21 cellular contexts compared by ENCODE assay signal in genomic region chr19:1632462-1633268, GRCh38. TPM values are rescaled to one million over a fixed set of nuclear protein-coding genes. Genes with fewer than 3 reads are reported as not detected.
DNase-seq lines count a peak whose midpoint lies in the region; ATAC-seq and TF ChIP-seq lines count a peak whose summit lies in the region.
"Had no signal": no experiment of that assay in that cellular context is flagged by ENCODE, and none has a peak within 500 bp of the region (broad histone marks: within the 10 kb centered on the region; RNA-seq: fewer than 3 reads in every experiment).

No MANE protein-coding gene starts in this region.

- H3K4me1 Mint-ChIP-seq in endothelial cell (ENCODE audit: unreplicated experiment) (no peaks in the 10 kb centered on the region), progenitor cell of endocrine pancreas (ENCODE audit: low read depth) (no peaks in the 10 kb centered on the region)
- H3K4me1 Mint-ChIP-seq: CD14-positive monocyte had no signal

- peaks cover 18% of the 10 kb centered on the region for H3K36me3 Mint-ChIP-seq in endothelial cell (ENCODE audit: low read depth, unreplicated experiment)
- peaks cover 14% of the 10 kb centered on the region for H3K36me3 Mint-ChIP-seq in progenitor cell of endocrine pancreas (ENCODE audit: insufficient read depth)

- POLR2A ChIA-PET in HCT116 (lab: Charles Lee): no interaction called here

- H4K20me1 ChIP-seq in HCT116 (ENCODE audit: insufficient read depth): no peaks in the 10 kb centered on the region

- H3K4me3 ChIP-seq in HCT116 (replicated peaks in 1 of 2; ENCODE audit: low read depth in 1 of 2, low read length in 2 of 2): no peak overlapping the region
- H3K4me3 ChIP-seq in Peyer's patch: peak overlapping the region in 1 of 4 donors; percentile 4
- H3K4me3 ChIP-seq: right atrium auricular region, spleen had no signal

- H3K9ac ChIP-seq in HCT116 (ENCODE audit: low read length): no peak overlapping the region

- intact Hi-C loops in HCT116 (cut with micrococcal nuclease): no loop called here

- H3K9me3 ChIP-seq in HCT116 (ENCODE audit: control insufficient read depth in 1 of 2, insufficient read depth in 1 of 2, low read depth in 1 of 2, low read length in 2 of 2) (no peaks in the 10 kb centered on the region), Peyer's patch (no peaks in the 10 kb centered on the region)
- H3K9me3 ChIP-seq: right atrium auricular region had no signal

- TF ChIP-seq POLR2A in HCT116 (IDR thresholded peaks at IDR 0.05; ENCODE audit: borderline replicate concordance, extremely low read depth, insufficient read depth, insufficient read length) (no peak), Peyer's patch (IDR thresholded peaks at IDR 0.05) (peak in 1 of 2 donors; percentile 57)

- no peaks in the 10 kb centered on the region for H3K9me3 Mint-ChIP-seq in endothelial cell (ENCODE audit: unreplicated experiment)
- H3K9me3 Mint-ChIP-seq in progenitor cell of endocrine pancreas (ENCODE audit: low read depth): no peaks in the 10 kb centered on the region
- H3K9me3 Mint-ChIP-seq: activated CD4-positive, alpha-beta memory T cell treated with anti-CD3 and anti-CD28 coated beads for 36 hours; activated naive CD4-positive, alpha-beta T cell treated with anti-CD3 and anti-CD28 coated beads, Interleukin-2, amount 50 U/mL, for 72 hours; activated T-helper 2 cell treated with anti-CD3 and anti-CD28 coated beads, Interferon-gamma antibody, Interleukin-2, Interleukin-4, amounts not matched to agents 10 μg/mL and 5 μg/mL and 100 μg/mL, durations not matched to agents 14 hours and 24 hours and 36 hours; naive thymus-derived CD4-positive, alpha-beta T cell had no signal

- no peak overlapping the region for H2AFZ ChIP-seq in HCT116 (ENCODE audit: low read depth, low read length, poor library complexity, severe bottlenecking)

- peak; percentile 31 for ATAC-seq in HCT116
- ATAC-seq in HG03378 (IDR thresholded peaks at IDR 0.05; ENCODE audit: unreplicated experiment): no peak
- ATAC-seq in GM21717 (IDR thresholded peaks at IDR 0.05; ENCODE audit: unreplicated experiment): no peak
- ATAC-seq: activated naive CD4-positive, alpha-beta T cell treated with anti-CD3 and anti-CD28 coated beads, Interleukin-2, amount 50 U/mL, for 72 hours; HepG2; naive thymus-derived CD4-positive, alpha-beta T cell had no signal

- H3K4me1 ChIP-seq in HCT116 (ENCODE audit: control insufficient read depth in 1 of 2, insufficient read depth in 2 of 2, low read length in 2 of 2) (peaks cover 0 to 9% of the 10 kb centered on the region in 2 experiments; a peak in 2 of 4 replicates), Peyer's patch (peaks cover 0 to 17% (median 3%) of the 10 kb centered on the region in 4 donors)
- H3K4me1 ChIP-seq: right atrium auricular region had no signal

- peaks cover 2% of the 10 kb centered on the region for H3K27me3 Mint-ChIP-seq in endothelial cell (ENCODE audit: unreplicated experiment)
- no peaks in the 10 kb centered on the region for H3K27me3 Mint-ChIP-seq in progenitor cell of endocrine pancreas
- H3K27me3 Mint-ChIP-seq: activated CD4-positive, alpha-beta memory T cell treated with anti-CD3 and anti-CD28 coated beads for 36 hours; naive thymus-derived CD4-positive, alpha-beta T cell had no signal

- no peak for TF ChIP-seq RAD21 in HCT116 (IDR thresholded peaks at IDR 0.05; ENCODE audit: low read depth)

- peaks cover 47% of the 10 kb centered on the region for H3K79me2 ChIP-seq in HCT116 (ENCODE audit: insufficient read depth, low read length)

- no peaks in the 10 kb centered on the region for H3K27me3 ChIP-seq in HCT116 (ENCODE audit: insufficient read depth, low read length)
- H3K27me3 ChIP-seq in Peyer's patch: no peaks in the 10 kb centered on the region
- H3K27me3 ChIP-seq: right atrium auricular region, spleen had no signal

- TF ChIP-seq CTCF in HCT116 (IDR thresholded peaks at IDR 0.05 in 2 of 3, conservative IDR thresholded peaks at IDR 0.05 in 1 of 3; ENCODE audit: borderline replicate concordance in 1 of 3, insufficient read depth in 1 of 3, low read depth in 2 of 3, low read length in 2 of 3) (no peak), Peyer's patch (IDR thresholded peaks at IDR 0.05) (no peak), endothelial cell (IDR thresholded peaks at IDR 0.05; ENCODE audit: unreplicated experiment) (no peak), progenitor cell of endocrine pancreas (IDR thresholded peaks at IDR 0.05; ENCODE audit: unreplicated experiment) (no peak)

- DNase-seq in HCT116 (ENCODE audit: low read depth, low spot score) (no peak), Peyer's patch (peak in 2 of 3 donors; percentile 88 to 90), endothelial cell (ENCODE audit: low spot score) (no peak), progenitor cell of endocrine pancreas (ENCODE audit: low spot score, unreplicated experiment) (no peak)
- DNase-seq in activated CD8-positive, alpha-beta memory T cell treated with anti-CD3 and anti-CD28 coated beads for 24 hours: no peak
- DNase-seq: activated CD4-positive, alpha-beta memory T cell treated with anti-CD3 and anti-CD28 coated beads for 36 hours; aorta; cortex of kidney; naive thymus-derived CD4-positive, alpha-beta T cell; NCI-H1694; Right ventricle myocardium superior; spleen; stimulated activated CD4-positive, alpha-beta T cell treated with anti-CD3 and anti-CD28 coated beads, Interleukin-4, amount 100 ng/mL, for 1 hour; substantia nigra had no signal

- H3K27ac Mint-ChIP-seq in endothelial cell (ENCODE audit: unreplicated experiment) (no peak overlapping the region), progenitor cell of endocrine pancreas (peak overlapping the region; percentile 19)
- H3K27ac Mint-ChIP-seq: activated CD4-positive, alpha-beta memory T cell treated with anti-CD3 and anti-CD28 coated beads for 36 hours; activated naive CD4-positive, alpha-beta T cell treated with anti-CD3 and anti-CD28 coated beads, Interleukin-2, amount 50 U/mL, for 72 hours; activated T-helper 2 cell treated with anti-CD3 and anti-CD28 coated beads, Interferon-gamma antibody, Interleukin-2, Interleukin-4, amounts not matched to agents 10 μg/mL and 5 μg/mL and 100 μg/mL, durations not matched to agents 14 hours and 24 hours and 36 hours had no signal

- H3K36me3 ChIP-seq in HCT116 (ENCODE audit: control insufficient read depth in 1 of 2, insufficient read depth in 2 of 2, low read length in 2 of 2): peaks cover 10 to 39% of the 10 kb centered on the region in 2 experiments; a peak in 3 of 4 replicates
- peaks cover 0 to 42% (median 0%) of the 10 kb centered on the region in 3 donors for H3K36me3 ChIP-seq in Peyer's patch
- H3K36me3 ChIP-seq: right atrium auricular region had no signal

- CTCF ChIA-PET in HCT116 (lab: Charles Lee): no interaction called here

- H3K9me2 ChIP-seq in HCT116 (ENCODE audit: insufficient read depth): no peaks in the 10 kb centered on the region

- no peak overlapping the region for H3K4me2 ChIP-seq in HCT116 (ENCODE audit: low read length)

- RAD21 ChIA-PET in HCT116 (lab: Charles Lee; ENCODE audit: low non-redundant PET in 1 of 2, low total read pairs in 2 of 2, uncharacterized antibody in 2 of 2, unreplicated experiment in 2 of 2): no interaction called here

- peak overlapping the region; percentile 59 for H3K4me3 Mint-ChIP-seq in endothelial cell (ENCODE audit: unreplicated experiment)
- H3K4me3 Mint-ChIP-seq in progenitor cell of endocrine pancreas (ENCODE audit: low read depth): no peak overlapping the region
- H3K4me3 Mint-ChIP-seq: activated CD4-positive, alpha-beta memory T cell treated with anti-CD3 and anti-CD28 coated beads for 36 hours; CD14-positive monocyte; naive thymus-derived CD4-positive, alpha-beta T cell had no signal

- H3K27ac ChIP-seq in HCT116 (ENCODE audit: low read depth, low read length): no peak overlapping the region
- H3K27ac ChIP-seq in Peyer's patch: peak overlapping the region in 3 of 4 donors; percentile 72 to 95 (median 87)
- H3K27ac ChIP-seq: right atrium auricular region, spleen had no signal

- no TSS peak for BruUV-seq in HCT116 (replicated peaks; lab: Mats Ljungman, UMichigan)

TF ChIP-seq in HCT116, 20 proteins besides CTCF, POLR2A, EP300 and RAD21 (continues in another document):
- no peak for TF ChIP-seq JUND (IDR thresholded peaks at IDR 0.05)
- no peak for TF ChIP-seq CEBPB (IDR thresholded peaks at IDR 0.05; ENCODE audit: low read depth)
- no peak for TF ChIP-seq YY1 (IDR thresholded peaks at IDR 0.05; ENCODE audit: extremely low read depth, insufficient replicate concordance, low read depth, low read length)
- TF ChIP-seq POLR2AphosphoS5 (IDR thresholded peaks at IDR 0.05; ENCODE audit: low read depth, low read length): no peak
- TF ChIP-seq CBX3 (IDR thresholded peaks at IDR 0.05; ENCODE audit: low read depth): no peak
- TF ChIP-seq ZBTB33 (IDR thresholded peaks at IDR 0.05; ENCODE audit: extremely low read depth, insufficient replicate concordance, low read length): no peak

RNA-seq across cellular contexts. Expression of gene TCF3, which starts 19.8 kb away (rescaled TPM):
- total RNA-seq in HCT116 (2021; ENCODE audit: unreplicated experiment) (208 TPM), Peyer's patch (100 to 1,000 TPM in 1 of 4 donors, 10 to 100 TPM in 3; 49.2 to 112 (median 80.3) TPM), endothelial cell (ENCODE audit: unreplicated experiment) (255 TPM), progenitor cell of endocrine pancreas (318 and 334 TPM in 2 replicates)
- 151 and 165 TPM in 2 replicates for polyA plus RNA-seq in HCT116 (2012)

RNA-seq across cellular contexts. Expression of gene UQCR11, which starts 27.4 kb away (rescaled TPM):
- total RNA-seq in HCT116 (2021; ENCODE audit: unreplicated experiment): 303 TPM
- 208 and 223 TPM in 2 replicates for polyA plus RNA-seq in HCT116 (2012)
- total RNA-seq in Peyer's patch: 100 to 1,000 TPM in 1 of 4 donors, 10 to 100 TPM in 3; 59.8 to 122 (median 94.3) TPM
- total RNA-seq in endothelial cell (ENCODE audit: unreplicated experiment): 182 TPM
- 156 and 171 TPM in 2 replicates for total RNA-seq in progenitor cell of endocrine pancreas

RNA-seq across cellular contexts. Expression of gene MBD3, which starts 40.0 kb away (rescaled TPM):
- total RNA-seq in HCT116 (2021; ENCODE audit: unreplicated experiment) (85.7 TPM), Peyer's patch (100 to 1,000 TPM in 1 of 4 donors, 10 to 100 TPM in 3; 58.7 to 110 (median 81.6) TPM), endothelial cell (ENCODE audit: unreplicated experiment) (81.4 TPM), progenitor cell of endocrine pancreas (131 and 133 TPM in 2 replicates)
- polyA plus RNA-seq in HCT116 (2012): 47.8 and 52.2 TPM in 2 replicates

Comparison
In these comparisons a context has a peak if more than half of its experiments do, and no peak if none do; other contexts are left out.
1. DNase-seq: peak in Peyer's patch (2 of 3); none in HCT116 (single experiment), endothelial cell (single experiment), progenitor cell of endocrine pancreas (single experiment) and activated CD8-positive, alpha-beta memory T cell treated with anti-CD3 and anti-CD28 coated beads for 24 hours (single experiment).